Comparison of ENCODE assay signal across 17 cellular contexts in genomic region chr15:27201425-27201824, GRCh38.
DNase-seq lines count a peak whose midpoint lies in the region; ATAC-seq and TF ChIP-seq lines count a peak whose summit lies in the region.
"Had no signal": no experiment of that assay in that cellular context is flagged by ENCODE, and none has a peak within 500 bp of the region (broad histone marks: within the 10 kb centered on the region; RNA-seq: fewer than 3 reads in every experiment).

No MANE protein-coding gene starts in this region.

- WGBS in endodermal cell (ENCODE audit: insufficient coverage in 1 of 2, insufficient read length in 1 of 2), 2 experiments: 64% methylated on average over 1 of the region's 3 CpGs; no CpG with 5 or more reads in 1 of the 2 experiments

- H3K36me3 ChIP-seq in WERI-Rb-1 (no peaks in the 10 kb centered on the region), endodermal cell (ENCODE audit: control insufficient read depth, insufficient read depth, low read length) (no peaks in the 10 kb centered on the region)
- H3K36me3 ChIP-seq: BE2C had no signal

- ATAC-seq in esophagus mucosa: no peak
- ATAC-seq in HG03095 (IDR thresholded peaks at IDR 0.05; ENCODE audit: unreplicated experiment): no peak
- ATAC-seq: HCT116 had no signal

- peak; percentile 31 for DNase-seq in NCI-H82 (lab: John Stamatoyannopoulos, UW)
- DNase-seq in NCI-H82 treated with DMSO at 0.1 percent for 48 hours (lab: John Stamatoyannopoulos, UW; ENCODE audit: unreplicated experiment): no peak
- no peak for DNase-seq in WERI-Rb-1
- no peak for DNase-seq in endodermal cell
- DNase-seq in NCI-H748 treated with DMSO at 0.1 percent for 48 hours (lab: John Stamatoyannopoulos, UW): no peak
- DNase-seq: ACHN; BE2C; C1 segment of cervical spinal cord; CD4-positive, CD25-positive, alpha-beta regulatory T cell; CD8-positive, alpha-beta memory T cell; COR-L47; DMS 273 treated with DMSO at 0.1 percent for 48 hours; DMS79; GDM1 had no signal

- H3K4me3 ChIP-seq in WERI-Rb-1 (ENCODE audit: low read depth, low read length) (no peak overlapping the region), endodermal cell (ENCODE audit: low read length) (no peak overlapping the region)

- TF ChIP-seq CTCF in WERI-Rb-1 (IDR thresholded peaks at IDR 0.05; ENCODE audit: low read depth, low read length): peak; percentile 30; the same call in 1 of the 2 replicates
- peak; percentile 38 for TF ChIP-seq CTCF in endodermal cell (conservative IDR thresholded peaks at IDR 0.05)

- H3K9me3 ChIP-seq in WERI-Rb-1 (ENCODE audit: severe bottlenecking): no peaks in the 10 kb centered on the region
- no peaks in the 10 kb centered on the region for H3K9me3 ChIP-seq in endodermal cell (ENCODE audit: control insufficient read depth, low read length)
- H3K9me3 ChIP-seq: BE2C had no signal

- H3K4me1 ChIP-seq in endodermal cell (ENCODE audit: control insufficient read depth, insufficient read depth, low read length): no peaks in the 10 kb centered on the region

- H3K27ac ChIP-seq in WERI-Rb-1 (no peak overlapping the region), endodermal cell (ENCODE audit: low read depth, low read length) (no peak overlapping the region)

- no peak overlapping the region for H3K4me3 Mint-ChIP-seq in endodermal cell
- H3K4me3 Mint-ChIP-seq: CD4-positive, CD25-positive, alpha-beta regulatory T cell; CD8-positive, alpha-beta memory T cell had no signal

- no peaks in the 10 kb centered on the region for H3K36me3 Mint-ChIP-seq in endodermal cell (ENCODE audit: low read depth)
- H3K36me3 Mint-ChIP-seq: CD4-positive, CD25-positive, alpha-beta regulatory T cell; CD8-positive, alpha-beta memory T cell had no signal

- no peaks in the 10 kb centered on the region for H3K27me3 ChIP-seq in WERI-Rb-1 (ENCODE audit: insufficient read depth, low read depth, severe bottlenecking)
- no peaks in the 10 kb centered on the region for H3K27me3 ChIP-seq in endodermal cell (ENCODE audit: control insufficient read depth, insufficient read depth, low read length, poor library complexity, severe bottlenecking)
- H3K27me3 ChIP-seq: BE2C had no signal

- no peak overlapping the region for H3K27ac Mint-ChIP-seq in endodermal cell
- H3K27ac Mint-ChIP-seq: CD4-positive, CD25-positive, alpha-beta regulatory T cell; CD8-positive, alpha-beta memory T cell had no signal

- H3K4me1 Mint-ChIP-seq in endodermal cell: no peaks in the 10 kb centered on the region
- H3K4me1 Mint-ChIP-seq: CD4-positive, CD25-positive, alpha-beta regulatory T cell; CD8-positive, alpha-beta memory T cell had no signal

- peaks cover 2% of the 10 kb centered on the region for H3K27me3 Mint-ChIP-seq in endodermal cell (ENCODE audit: insufficient read depth)
- H3K27me3 Mint-ChIP-seq: CD4-positive, CD25-positive, alpha-beta regulatory T cell; CD8-positive, alpha-beta memory T cell had no signal

- H3K9me3 Mint-ChIP-seq in endodermal cell: no peaks in the 10 kb centered on the region

- H3K9ac ChIP-seq in endodermal cell (ENCODE audit: extremely low read depth, low read length, poor library complexity, severe bottlenecking): no peak overlapping the region
